25 cellular contexts compared by ENCODE assay signal in the genomic region with DNA sequence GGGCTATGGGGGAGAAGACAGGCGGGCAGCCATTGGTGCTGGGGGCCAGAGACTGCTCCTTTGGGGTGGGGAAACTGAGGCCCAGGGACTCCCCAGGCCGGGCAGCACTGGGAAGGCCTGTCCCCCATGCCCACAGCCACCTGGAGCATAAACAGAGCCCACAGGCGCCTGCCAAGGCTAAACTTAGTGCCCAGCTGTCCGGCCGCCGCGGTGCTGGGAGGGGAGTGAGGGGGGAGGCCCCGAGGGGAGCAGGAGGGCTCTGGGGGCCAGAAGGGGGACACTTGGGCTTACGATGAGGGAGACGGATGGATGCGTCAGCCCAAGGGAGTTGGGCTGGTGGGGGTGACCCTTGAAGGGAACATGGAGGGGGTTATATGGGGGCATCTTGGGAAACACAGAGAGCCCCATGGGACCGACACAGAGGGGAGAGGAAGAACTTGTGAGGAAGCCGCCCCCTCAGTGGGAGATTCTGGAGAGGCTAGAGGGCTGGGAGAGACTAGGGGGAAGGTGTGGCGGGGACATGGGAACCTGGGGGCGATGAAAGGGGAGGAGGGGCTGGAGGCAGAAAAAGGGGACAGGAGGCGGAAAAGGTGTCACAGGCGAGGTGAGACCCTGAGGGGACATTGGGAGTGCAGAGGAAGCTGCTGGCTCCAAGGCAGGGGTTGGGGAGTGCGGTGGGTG. TPM values are rescaled to one million over a fixed set of nuclear protein-coding genes. Genes with fewer than 3 reads are reported as not detected.
A peak's percentile ranks its signal among the peaks of the same experiment; 100 is the strongest.
DNase-seq lines count a peak whose midpoint lies in the region; ATAC-seq and TF ChIP-seq lines count a peak whose summit lies in the region.
"Had no signal": no experiment of that assay in that cellular context is flagged by ENCODE, and none has a peak within 500 bp of the region (broad histone marks: within the 10 kb centered on the region; RNA-seq: fewer than 3 reads in every experiment).

No MANE protein-coding gene starts in this region.

- H2BK12ac ChIP-seq in neuronal stem cell (ENCODE audit: low read length) = no peak overlapping the region

- no peak overlapping the region for H3K27ac Mint-ChIP-seq in naive thymus-derived CD8-positive, alpha-beta T cell
- no peak overlapping the region for H3K27ac Mint-ChIP-seq in stimulated activated effector memory CD8-positive, alpha-beta T cell treated with anti-CD3 and anti-CD28 coated beads, Interleukin-12 subunit alpha, Interleukin-12 subunit beta, amount 100 ng/mL, for 72 hours

- H3K4me3 Mint-ChIP-seq in naive thymus-derived CD8-positive, alpha-beta T cell = peak overlapping the region in 3 of 10 donors; percentile 22 to 57 (median 50)
- H3K4me3 Mint-ChIP-seq in stimulated activated effector memory CD8-positive, alpha-beta T cell treated with anti-CD3 and anti-CD28 coated beads, Interleukin-12 subunit alpha, Interleukin-12 subunit beta, amount 100 ng/mL, for 72 hours = no peak overlapping the region
- H3K4me3 Mint-ChIP-seq: activated T-cell treated with anti-CD3 and anti-CD28 coated beads, Interleukin-2, amount 50 U/mL, for 4 hours had no signal

- no peaks in the 10 kb centered on the region for H3K9me3 Mint-ChIP-seq in naive thymus-derived CD8-positive, alpha-beta T cell
- H3K9me3 Mint-ChIP-seq in stimulated activated effector memory CD8-positive, alpha-beta T cell treated with anti-CD3 and anti-CD28 coated beads, Interleukin-12 subunit alpha, Interleukin-12 subunit beta, amount 100 ng/mL, for 72 hours = no peaks in the 10 kb centered on the region
- H3K9me3 Mint-ChIP-seq: activated T-cell treated with anti-CD3 and anti-CD28 coated beads, Interleukin-2, amount 50 U/mL, for 4 hours had no signal

- peak overlapping the region; percentile 82 for H2BK120ac ChIP-seq in neuronal stem cell (ENCODE audit: low read depth, low read length)

- no peak overlapping the region for H2BK5ac ChIP-seq in neuronal stem cell (ENCODE audit: low read length)

- H3F3A ChIP-seq in SK-N-SH (replicated peaks; ENCODE audit: insufficient read depth) = peaks cover 9% of the 10 kb centered on the region

- no peak overlapping the region for H4K8ac ChIP-seq in neuronal stem cell (ENCODE audit: low read depth, low read length)

- H3K27me3 ChIP-seq in SK-N-SH (ENCODE audit: insufficient read depth) (no peaks in the 10 kb centered on the region), hepatocyte (peaks cover 4% of the 10 kb centered on the region), neuronal stem cell (ENCODE audit: control insufficient read depth in 3 of 3, insufficient read depth in 3 of 3, low read depth in 1 of 3, low read length in 3 of 3) (peaks cover 0 to 6% (median 0%) of the 10 kb centered on the region in 3 experiments)

- no peak overlapping the region for H4K91ac ChIP-seq in neuronal stem cell (ENCODE audit: low read depth, low read length, poor library complexity)

- no peak overlapping the region for H3K14ac ChIP-seq in neuronal stem cell (ENCODE audit: low read length)

- no peaks in the 10 kb centered on the region for H3K36me3 ChIP-seq in SK-N-SH (replicated peaks in 1 of 2; ENCODE audit: control insufficient read depth in 1 of 2, insufficient read depth in 2 of 2, low read length in 1 of 2)
- H3K36me3 ChIP-seq in hepatocyte (replicated peaks; ENCODE audit: insufficient read depth, low read depth) = no peaks in the 10 kb centered on the region
- H3K36me3 ChIP-seq in neuronal stem cell (replicated peaks in 1 of 2; ENCODE audit: control insufficient read depth in 2 of 2, insufficient read depth in 2 of 2, low read length in 2 of 2) = peaks cover 8 to 39% of the 10 kb centered on the region in 2 donors
- H3K36me3 ChIP-seq: pancreas, right lobe of liver, thoracic aorta, vagina had no signal

- TF ChIP-seq RAD21 in SK-N-SH (IDR thresholded peaks at IDR 0.05; ENCODE audit: low read length) = no peak

- peaks cover 0 to 8% (median 3%) of the 10 kb centered on the region in 3 donors for H3K36me3 Mint-ChIP-seq in naive thymus-derived CD8-positive, alpha-beta T cell
- peaks cover 4% of the 10 kb centered on the region for H3K36me3 Mint-ChIP-seq in stimulated activated effector memory CD8-positive, alpha-beta T cell treated with anti-CD3 and anti-CD28 coated beads, Interleukin-12 subunit alpha, Interleukin-12 subunit beta, amount 100 ng/mL, for 72 hours

- peak; percentile 53 for DNase-seq in SK-N-SH
- DNase-seq in hepatocyte (ENCODE audit: low spot score) = no peak
- DNase-seq in neuronal stem cell (ENCODE audit: low spot score) = no peak
- no peak for DNase-seq in naive thymus-derived CD8-positive, alpha-beta T cell
- no peak for DNase-seq in stimulated activated effector memory CD8-positive, alpha-beta T cell treated with anti-CD3 and anti-CD28 coated beads, Interleukin-12 subunit alpha, Interleukin-12 subunit beta, amount 100 ng/mL, for 72 hours (ENCODE audit: low spot score in 2 of 2)
- DNase-seq: activated CD4-positive, alpha-beta T cell treated with anti-CD3 and anti-CD28 coated beads for 48 hours; activated gamma-delta T cell treated with Interleukin-2 at 50 U/mL for 16 hours; activated T-cell treated with anti-CD3 and anti-CD28 coated beads, Interleukin-2, amount 50 U/mL, for 4 hours; brain microvascular endothelial cell; DND-41; effector memory CD4-positive, alpha-beta T cell; MV-4-11; NCI-H1436 treated with DMSO at 0.1 percent for 48 hours; NCI-H510A; PC-3; right lobe of liver; stimulated activated naive CD4-positive, alpha-beta T cell had no signal

- no peak for TF ChIP-seq CTCF in SK-N-SH (IDR thresholded peaks at IDR 0.05)
- no peak for TF ChIP-seq CTCF in hepatocyte (IDR thresholded peaks at IDR 0.05; ENCODE audit: poor library complexity)

- peak overlapping the region; percentile 66 for H2AK5ac ChIP-seq in neuronal stem cell (ENCODE audit: low read depth, low read length)

- H2AFZ ChIP-seq in SK-N-SH (ENCODE audit: low read depth) (no peak overlapping the region), hepatocyte (no peak overlapping the region), neuronal stem cell (ENCODE audit: low read length) (no peak overlapping the region)

- H3K4ac ChIP-seq in neuronal stem cell (ENCODE audit: low read length) = no peak overlapping the region

- ATAC-seq in SK-N-SH treated with all-trans-retinoic acid at 6 μM for 48 hours = no peak
- no peak for ATAC-seq in naive thymus-derived CD8-positive, alpha-beta T cell
- ATAC-seq in HG03159 (IDR thresholded peaks at IDR 0.05; ENCODE audit: unreplicated experiment) = no peak
- no peak for ATAC-seq in stimulated activated effector memory CD8-positive, alpha-beta T cell treated with anti-CD3 and anti-CD28 coated beads, Interleukin-12 subunit alpha, Interleukin-12 subunit beta, amount 100 ng/mL, for 72 hours
- ATAC-seq: activated T-cell treated with anti-CD3 and anti-CD28 coated beads, Interleukin-2, amount 50 U/mL, for 4 hours; PC-3 had no signal

- 59% methylated on average over 16 of the region's 18 CpGs for WGBS in SK-N-SH (ENCODE audit: low lambda C conversion rate)
- 87% methylated on average over 9 of the region's 18 CpGs for WGBS in hepatocyte (ENCODE audit: low lambda C conversion rate, missing lambda C conversion rate)
- WGBS in neuronal stem cell (ENCODE audit: extremely low coverage in 2 of 2, insufficient read length in 2 of 2, insufficient replicate concordance in 1 of 2), 2 donors = no CpG with 5 or more reads among the region's 18 CpGs

- POLR2A ChIA-PET in SK-N-SH (lab: Yijun Ruan, JAX) = interaction anchor here (1.2 to 1.6 kb wide), 2 partner anchors 25 to 93 kb away, joined by 3 to 4 read pairs; partner anchors contain the start of genes COPE and DDX49
- POLR2A ChIA-PET in naive thymus-derived CD8-positive, alpha-beta T cell (lab: Charles Lee) = no interaction called here

- H3K4me2 ChIP-seq in SK-N-SH (no peak overlapping the region), hepatocyte (peak overlapping the region; percentile 98), neuronal stem cell (ENCODE audit: insufficient read depth, low read length, poor library complexity, severe bottlenecking) (no peak overlapping the region)

- no peak overlapping the region; a peak in 1 of 4 replicates for H3K27ac ChIP-seq in SK-N-SH (ENCODE audit: low read depth in 2 of 2, low read length in 1 of 2)
- H3K27ac ChIP-seq in hepatocyte = no peak overlapping the region
- no peak overlapping the region for H3K27ac ChIP-seq in neuronal stem cell (replicated peaks; ENCODE audit: low read length)
- peak overlapping the region; percentile 99 for H3K27ac ChIP-seq in temporal lobe (ENCODE audit: low read depth, low read length)
- H3K27ac ChIP-seq: 22Rv1, brain microvascular endothelial cell, pancreas, right lobe of liver, thoracic aorta, vagina had no signal

- H4K20me1 ChIP-seq in SK-N-SH (ENCODE audit: insufficient read depth) (no peaks in the 10 kb centered on the region), hepatocyte (ENCODE audit: insufficient read depth, poor library complexity, severe bottlenecking) (peaks cover 2% of the 10 kb centered on the region)

- no peak overlapping the region for H2BK15ac ChIP-seq in neuronal stem cell (ENCODE audit: low read length)

- H3K9me2 ChIP-seq in SK-N-SH (no peaks in the 10 kb centered on the region), hepatocyte (replicated peaks; ENCODE audit: insufficient read depth) (no peaks in the 10 kb centered on the region)

- no peak overlapping the region for H3K23ac ChIP-seq in neuronal stem cell (ENCODE audit: low read depth, low read length, poor library complexity)

- H3K4me1 ChIP-seq in SK-N-SH (ENCODE audit: control insufficient read depth in 1 of 2, insufficient read depth in 2 of 2, low read depth in 1 of 2, low read length in 1 of 2) = peaks cover 0 to 24% of the 10 kb centered on the region in 2 experiments; a peak in 1 of 4 replicates
- peaks cover 6% of the 10 kb centered on the region for H3K4me1 ChIP-seq in hepatocyte (ENCODE audit: insufficient read depth)
- H3K4me1 ChIP-seq in neuronal stem cell (ENCODE audit: control insufficient read depth in 2 of 2, insufficient read depth in 1 of 2, low read depth in 1 of 2, low read length in 2 of 2) = peaks cover 12 to 21% of the 10 kb centered on the region in 2 donors
- H3K4me1 ChIP-seq: pancreas, right lobe of liver had no signal

- no peak for TF ChIP-seq EP300 in SK-N-SH (IDR thresholded peaks at IDR 0.05; ENCODE audit: borderline replicate concordance in 1 of 2, low read depth in 1 of 2, low read length in 1 of 2)

- CTCF ChIA-PET in SK-N-SH (lab: Yijun Ruan, JAX) = interaction anchor here (0.8 to 6.3 kb wide), 25 partner anchors 10 to 443 kb away, joined by 3 to 76 read pairs (median 5); partner anchors contain the start of genes COPE, DDX49 and REX1BD

- peaks cover 4 to 15% (median 12%) of the 10 kb centered on the region in 4 donors for H3K4me1 Mint-ChIP-seq in naive thymus-derived CD8-positive, alpha-beta T cell
- H3K4me1 Mint-ChIP-seq in stimulated activated effector memory CD8-positive, alpha-beta T cell treated with anti-CD3 and anti-CD28 coated beads, Interleukin-12 subunit alpha, Interleukin-12 subunit beta, amount 100 ng/mL, for 72 hours = peaks cover 16% of the 10 kb centered on the region

- H3K18ac ChIP-seq in neuronal stem cell (ENCODE audit: low read length) = peak overlapping the region; percentile 38

- H3K4me3 ChIP-seq in SK-N-SH (ENCODE audit: low read depth in 2 of 2, low read length in 1 of 2) = no peak overlapping the region; a peak in 1 of 4 replicates
- no peak overlapping the region for H3K4me3 ChIP-seq in hepatocyte
- no peak overlapping the region for H3K4me3 ChIP-seq in neuronal stem cell (ENCODE audit: low read length in 2 of 2)
- H3K4me3 ChIP-seq: pancreas, right lobe of liver, thoracic aorta had no signal

- H3K79me1 ChIP-seq in neuronal stem cell (ENCODE audit: low read depth, low read length) = peaks cover 2% of the 10 kb centered on the region

- no peak overlapping the region for H3K9ac ChIP-seq in SK-N-SH
- peak overlapping the region; percentile 38 for H3K9ac ChIP-seq in neuronal stem cell (ENCODE audit: low read depth, low read length, poor library complexity)

- H3K79me2 ChIP-seq in SK-N-SH (ENCODE audit: insufficient read depth) (no peaks in the 10 kb centered on the region), hepatocyte (no peaks in the 10 kb centered on the region)

- H3K9me3 ChIP-seq in SK-N-SH (no peaks in the 10 kb centered on the region), hepatocyte (ENCODE audit: low read depth) (no peaks in the 10 kb centered on the region), neuronal stem cell (replicated peaks in 1 of 2; ENCODE audit: control insufficient read depth in 2 of 2, insufficient read depth in 1 of 2, low read depth in 1 of 2, low read length in 2 of 2) (peaks cover 0 to 4% of the 10 kb centered on the region in 2 donors)
- H3K9me3 ChIP-seq: heart left ventricle, pancreas, right lobe of liver, thoracic aorta, vagina had no signal

- H3K27me3 Mint-ChIP-seq in naive thymus-derived CD8-positive, alpha-beta T cell = peaks cover 11 to 32% (median 21%) of the 10 kb centered on the region in 5 donors

RNA-seq across cellular contexts. Expression of gene CERS1, which starts 2.2 kb away (rescaled TPM):
- polyA plus RNA-seq in SK-N-SH (2012; rRNA removed) = 5.4 and 7.3 TPM in 2 replicates
- 3.7 and 5.1 TPM in 2 replicates for polyA plus RNA-seq in SK-N-SH (2012; cell fraction: cytosol; rRNA removed)
- 6.2 and 6.4 TPM in 2 replicates for polyA plus RNA-seq in SK-N-SH (2012; cell fraction: nucleus; rRNA removed)
- 3.0 and 5.3 TPM in 2 replicates for total RNA-seq in hepatocyte
- 4.9 and 5.7 TPM in 2 replicates for polyA plus RNA-seq in hepatocyte
- polyA plus RNA-seq in neuronal stem cell (2013, experiment 1 of 2) = 17.4 TPM
- 17.0 TPM for polyA plus RNA-seq in neuronal stem cell (2013, experiment 2 of 2)
- 22.4 TPM for total RNA-seq in temporal lobe
- total RNA-seq in naive thymus-derived CD8-positive, alpha-beta T cell = not detected
- polyA plus RNA-seq in naive thymus-derived CD8-positive, alpha-beta T cell = not detected
- total RNA-seq: right lobe of liver had no signal

RNA-seq across cellular contexts. Expression of gene COPE, which starts 25.5 kb away (rescaled TPM):
- polyA plus RNA-seq in SK-N-SH (2012; rRNA removed) = 412 and 450 TPM in 2 replicates
- polyA plus RNA-seq in SK-N-SH (2012; cell fraction: cytosol; rRNA removed) = 182 and 282 TPM in 2 replicates
- polyA plus RNA-seq in SK-N-SH (2012; cell fraction: nucleus; rRNA removed) = 272 and 273 TPM in 2 replicates
- total RNA-seq in hepatocyte = 222 and 228 TPM in 2 replicates
- 397 and 413 TPM in 2 replicates for polyA plus RNA-seq in hepatocyte
- polyA plus RNA-seq in neuronal stem cell (2013, experiment 1 of 2) = 152 TPM
- 153 TPM for polyA plus RNA-seq in neuronal stem cell (2013, experiment 2 of 2)
- 65.2 TPM for total RNA-seq in temporal lobe
- total RNA-seq in naive thymus-derived CD8-positive, alpha-beta T cell = 100 to 1,000 TPM; 145 to 149 TPM
- polyA plus RNA-seq in naive thymus-derived CD8-positive, alpha-beta T cell = 100 to 1,000 TPM; 224 to 259 (median 235) TPM

RNA-seq across cellular contexts. Expression of gene DDX49, which starts 25.8 kb away (rescaled TPM):
- polyA plus RNA-seq in SK-N-SH (2012; rRNA removed) (81.7 and 86.8 TPM in 2 replicates), hepatocyte (57.8 and 61.3 TPM in 2 replicates)
- polyA plus RNA-seq in SK-N-SH (2012; cell fraction: cytosol; rRNA removed) = 47.6 and 65.1 TPM in 2 replicates
- 104 and 112 TPM in 2 replicates for polyA plus RNA-seq in SK-N-SH (2012; cell fraction: nucleus; rRNA removed)
- total RNA-seq in hepatocyte (45.8 and 46.0 TPM in 2 replicates), temporal lobe (43.8 TPM)
- 11.8 TPM for polyA plus RNA-seq in neuronal stem cell (2013, experiment 1 of 2)
- 10.4 TPM for polyA plus RNA-seq in neuronal stem cell (2013, experiment 2 of 2)
- 10 to 100 TPM; 39.4 to 46.4 TPM for total RNA-seq in naive thymus-derived CD8-positive, alpha-beta T cell
- polyA plus RNA-seq in naive thymus-derived CD8-positive, alpha-beta T cell = 10 to 100 TPM; 21.7 to 37.5 (median 24.7) TPM

RNA-seq across cellular contexts. Expression of gene HOMER3, which starts 47.3 kb away (rescaled TPM):
- 81.0 and 83.0 TPM in 2 replicates for polyA plus RNA-seq in SK-N-SH (2012; rRNA removed)
- 47.0 and 68.7 TPM in 2 replicates for polyA plus RNA-seq in SK-N-SH (2012; cell fraction: cytosol; rRNA removed)
- 122 and 185 TPM in 2 replicates for polyA plus RNA-seq in SK-N-SH (2012; cell fraction: nucleus; rRNA removed)
- 28.9 and 44.0 TPM in 2 replicates for total RNA-seq in hepatocyte
- 41.4 and 53.4 TPM in 2 replicates for polyA plus RNA-seq in hepatocyte
- polyA plus RNA-seq in neuronal stem cell (2013, experiment 1 of 2) = 58.3 TPM
- 56.2 TPM for polyA plus RNA-seq in neuronal stem cell (2013, experiment 2 of 2)
- total RNA-seq in temporal lobe = 17.7 TPM
- total RNA-seq in naive thymus-derived CD8-positive, alpha-beta T cell = under 1 TPM in 1 of 2 experiments, not detected in 1; 0.55 TPM
- polyA plus RNA-seq in naive thymus-derived CD8-positive, alpha-beta T cell = not detected
